Comparison of ENCODE assay signal across 12 cellular contexts in genomic region chr1:24901791-24902470, GRCh38. TPM values are rescaled to one million over a fixed set of nuclear protein-coding genes. Genes with fewer than 3 reads are reported as not detected.
DNase-seq lines count a peak whose midpoint lies in the region; ATAC-seq and TF ChIP-seq lines count a peak whose summit lies in the region.
"Had no signal": no experiment of that assay in that cellular context is flagged by ENCODE, and none has a peak within 500 bp of the region (broad histone marks: within the 10 kb centered on the region; RNA-seq: fewer than 3 reads in every experiment).

No MANE protein-coding gene starts in this region.

- POLR2A ChIA-PET in activated CD4-positive, alpha-beta T cell treated with anti-CD3 and anti-CD28 coated beads for 36 hours (lab: Charles Lee), result no interaction called here

- H3K27ac Mint-ChIP-seq in activated CD4-positive, alpha-beta T cell treated with anti-CD3 and anti-CD28 coated beads for 36 hours, result peak overlapping the region; percentile 47
- peak overlapping the region; percentile 31 to 73 (median 31) for H3K27ac Mint-ChIP-seq in IgD-negative memory B cell
- peak overlapping the region; percentile 75 for H3K27ac Mint-ChIP-seq in stimulated activated memory B cell treated with anti-CD40 and anti-IgM and Interleukin-4, amounts not matched to agents 10 μg/mL and 1 μg/mL and 100 μg/mL, for 72 hours
- H3K27ac Mint-ChIP-seq: dendritic cell treated with granulocyte-macrophage colony-stimulating factor and Interleukin-4, amounts not matched to agents 40 ng/mL and 50 ng/mL, for 4 days had no signal

- H3K36me3 Mint-ChIP-seq in activated CD4-positive, alpha-beta T cell treated with anti-CD3 and anti-CD28 coated beads for 36 hours (ENCODE audit: low read depth), result peaks cover 50% of the 10 kb centered on the region
- H3K36me3 Mint-ChIP-seq in IgD-negative memory B cell, result no peaks in the 10 kb centered on the region
- H3K36me3 Mint-ChIP-seq in stimulated activated memory B cell treated with anti-CD40 and anti-IgM and Interleukin-4, amounts not matched to agents 10 μg/mL and 1 μg/mL and 100 μg/mL, for 72 hours, result peaks cover 44% of the 10 kb centered on the region

- CTCF ChIA-PET in activated CD4-positive, alpha-beta T cell treated with anti-CD3 and anti-CD28 coated beads for 36 hours (lab: Charles Lee), result no interaction called here

- H3K4me3 ChIP-seq in coronary artery, result no peak overlapping the region
- H3K4me3 ChIP-seq: thoracic aorta had no signal

- peaks cover 17% of the 10 kb centered on the region for H3K4me1 Mint-ChIP-seq in activated CD4-positive, alpha-beta T cell treated with anti-CD3 and anti-CD28 coated beads for 36 hours
- H3K4me1 Mint-ChIP-seq in IgD-negative memory B cell, result peaks cover 13 to 28% (median 19%) of the 10 kb centered on the region in 3 donors
- H3K4me1 Mint-ChIP-seq in stimulated activated memory B cell treated with anti-CD40 and anti-IgM and Interleukin-4, amounts not matched to agents 10 μg/mL and 1 μg/mL and 100 μg/mL, for 72 hours, result peaks cover 63% of the 10 kb centered on the region

- no peaks in the 10 kb centered on the region for H3K27me3 Mint-ChIP-seq in activated CD4-positive, alpha-beta T cell treated with anti-CD3 and anti-CD28 coated beads for 36 hours
- no peaks in the 10 kb centered on the region for H3K27me3 Mint-ChIP-seq in IgD-negative memory B cell
- H3K27me3 Mint-ChIP-seq in stimulated activated memory B cell treated with anti-CD40 and anti-IgM and Interleukin-4, amounts not matched to agents 10 μg/mL and 1 μg/mL and 100 μg/mL, for 72 hours, result no peaks in the 10 kb centered on the region

- H3K4me3 Mint-ChIP-seq in activated CD4-positive, alpha-beta T cell treated with anti-CD3 and anti-CD28 coated beads for 36 hours, result peak overlapping the region; percentile 12
- H3K4me3 Mint-ChIP-seq in IgD-negative memory B cell, result peak overlapping the region in 1 of 4 donors; percentile 12
- peak overlapping the region; percentile 33 for H3K4me3 Mint-ChIP-seq in stimulated activated memory B cell treated with anti-CD40 and anti-IgM and Interleukin-4, amounts not matched to agents 10 μg/mL and 1 μg/mL and 100 μg/mL, for 72 hours
- H3K4me3 Mint-ChIP-seq: dendritic cell treated with granulocyte-macrophage colony-stimulating factor and Interleukin-4, amounts not matched to agents 40 ng/mL and 50 ng/mL, for 4 days had no signal

- no peak overlapping the region for H3K27ac ChIP-seq in coronary artery
- H3K27ac ChIP-seq: thoracic aorta had no signal

- intact Hi-C loops in activated CD4-positive, alpha-beta T cell treated with anti-CD3 and anti-CD28 coated beads for 36 hours (cut with DNase I, micrococcal nuclease), result no loop called here

- DNase-seq in activated CD4-positive, alpha-beta T cell treated with anti-CD3 and anti-CD28 coated beads for 36 hours, result peak; percentile 33
- DNase-seq in activated CD4-positive, alpha-beta T cell treated with anti-CD3 and anti-CD28 coated beads, Interleukin-2, amount 50 U/mL, for 1 hour, result no peak
- DNase-seq in coronary artery (ENCODE audit: low spot score) (peak; percentile 50), NCI-H774 (lab: John Stamatoyannopoulos, UW) (no peak), dermis blood vessel endothelial cell (no peak)
- DNase-seq: MM.1S had no signal

- TF ChIP-seq CTCF in coronary artery (IDR thresholded peaks at IDR 0.05), result no peak

- no peak for ATAC-seq in activated CD4-positive, alpha-beta T cell treated with anti-CD3 and anti-CD28 coated beads for 36 hours
- no peak for ATAC-seq in stimulated activated memory B cell treated with anti-CD40 and anti-IgM and Interleukin-4, amounts not matched to agents 10 μg/mL and 1 μg/mL and 100 μg/mL, for 72 hours
- no peak for ATAC-seq in HG03196 (IDR thresholded peaks at IDR 0.05; ENCODE audit: unreplicated experiment)

- H3K9me3 Mint-ChIP-seq in activated CD4-positive, alpha-beta T cell treated with anti-CD3 and anti-CD28 coated beads for 36 hours (ENCODE audit: low read depth), result no peaks in the 10 kb centered on the region
- no peaks in the 10 kb centered on the region for H3K9me3 Mint-ChIP-seq in IgD-negative memory B cell
- no peaks in the 10 kb centered on the region for H3K9me3 Mint-ChIP-seq in stimulated activated memory B cell treated with anti-CD40 and anti-IgM and Interleukin-4, amounts not matched to agents 10 μg/mL and 1 μg/mL and 100 μg/mL, for 72 hours
- H3K9me3 Mint-ChIP-seq: dendritic cell treated with granulocyte-macrophage colony-stimulating factor and Interleukin-4, amounts not matched to agents 40 ng/mL and 50 ng/mL, for 4 days had no signal

RNA-seq across cellular contexts. Expression of gene RUNX3, which starts 28.1 kb away (rescaled TPM):
- 100 to 1,000 TPM; 156 to 167 TPM for total RNA-seq in activated CD4-positive, alpha-beta T cell treated with anti-CD3 and anti-CD28 coated beads for 36 hours
- polyA plus RNA-seq in IgD-negative memory B cell, result 30.1 TPM
- not detected in 2 replicates for total RNA-seq in dermis blood vessel endothelial cell
- total RNA-seq: A172 had no signal

Comparison
In these comparisons a context has a peak if more than half of its experiments do, and no peak if none do; other contexts are left out.
1. DNase-seq: peak in activated CD4-positive, alpha-beta T cell treated with anti-CD3 and anti-CD28 coated beads for 36 hours (single experiment) and coronary artery (single experiment); none in activated CD4-positive, alpha-beta T cell treated with anti-CD3 and anti-CD28 coated beads, Interleukin-2, amount 50 U/mL, for 1 hour (single experiment), NCI-H774 (single experiment) and dermis blood vessel endothelial cell (single experiment).
2. RNA of gene RUNX3, which starts 28.1 kb away (total RNA-seq): 156 to 167 TPM in activated CD4-positive, alpha-beta T cell treated with anti-CD3 and anti-CD28 coated beads for 36 hours; not detected in dermis blood vessel endothelial cell; every median in the first group is over 100 times any median in the second.
3. Peak in every context shown above with its lines, with median percentiles within 50 percentile points of each other: H3K27ac Mint-ChIP-seq.